ENCODE assay signal across 1 cellular context in the genomic region with DNA sequence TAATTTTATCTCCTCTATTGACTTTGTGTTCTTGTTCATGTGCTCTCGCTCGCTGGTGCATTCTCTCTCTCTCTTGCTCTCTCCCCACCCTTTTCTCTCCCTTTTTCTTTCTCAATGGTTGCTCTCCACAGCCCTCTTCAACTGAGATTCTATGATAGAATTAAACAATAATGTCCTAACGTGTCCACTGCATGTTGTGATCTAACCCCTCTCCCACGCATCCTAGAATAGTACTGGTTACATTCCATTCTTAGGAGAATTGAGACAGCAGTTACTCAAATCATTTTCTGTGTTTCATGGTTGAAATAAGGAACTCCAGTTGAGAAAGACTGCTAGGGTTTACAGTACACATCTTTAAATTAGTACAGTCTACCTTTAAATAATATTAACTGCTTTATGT.
TF ChIP-seq lines count a peak whose summit lies in the region.

No MANE protein-coding gene starts in this region.

TF ChIP-seq in HepG2, 621 proteins besides CTCF, POLR2A, EP300 and RAD21 (continued from another document):
- TF ChIP-seq, protein P1, sequence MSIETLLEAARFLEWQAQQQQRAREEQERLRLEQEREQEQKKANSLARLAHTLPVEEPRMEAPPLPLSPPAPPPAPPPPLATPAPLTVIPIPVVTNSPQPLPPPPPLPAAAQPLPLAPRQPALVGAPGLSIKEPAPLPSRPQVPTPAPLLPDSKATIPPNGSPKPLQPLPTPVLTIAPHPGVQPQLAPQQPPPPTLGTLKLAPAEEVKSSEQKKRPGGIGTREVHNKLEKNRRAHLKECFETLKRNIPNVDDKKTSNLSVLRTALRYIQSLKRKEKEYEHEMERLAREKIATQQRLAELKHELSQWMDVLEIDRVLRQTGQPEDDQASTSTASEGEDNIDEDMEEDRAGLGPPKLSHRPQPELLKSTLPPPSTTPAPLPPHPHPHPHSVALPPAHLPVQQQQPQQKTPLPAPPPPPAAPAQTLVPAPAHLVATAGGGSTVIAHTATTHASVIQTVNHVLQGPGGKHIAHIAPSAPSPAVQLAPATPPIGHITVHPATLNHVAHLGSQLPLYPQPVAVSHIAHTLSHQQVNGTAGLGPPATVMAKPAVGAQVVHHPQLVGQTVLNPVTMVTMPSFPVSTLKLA (IDR thresholded peaks at IDR 0.05): no peak
- TF ChIP-seq NCOA5 (CRISPR knock-in tag; IDR thresholded peaks at IDR 0.05) (no peak), ZNF383 (CRISPR knock-in tag; IDR thresholded peaks at IDR 0.05; ENCODE audit: borderline replicate concordance) (no peak), ATRX (CRISPR knock-in tag; IDR thresholded peaks at IDR 0.05; ENCODE audit: borderline replicate concordance) (no peak), RFXAP (CRISPR knock-in tag; IDR thresholded peaks at IDR 0.05; ENCODE audit: borderline replicate concordance) (no peak), ZNF207 (IDR thresholded peaks at IDR 0.05; ENCODE audit: borderline replicate concordance) (no peak), ZNF136 (CRISPR knock-in tag; IDR thresholded peaks at IDR 0.05; ENCODE audit: low read depth) (no peak), ZNF350 (CRISPR knock-in tag; IDR thresholded peaks at IDR 0.05; ENCODE audit: borderline replicate concordance, low read depth) (no peak), HES4 (CRISPR knock-in tag; IDR thresholded peaks at IDR 0.05; ENCODE audit: borderline replicate concordance) (no peak), HNF4A (CRISPR knock-in tag; IDR thresholded peaks at IDR 0.05) (no peak), FLYWCH1 (CRISPR knock-in tag; IDR thresholded peaks at IDR 0.05) (no peak), ZNF547 (CRISPR knock-in tag; IDR thresholded peaks at IDR 0.05) (no peak), ZFP41 (CRISPR knock-in tag; IDR thresholded peaks at IDR 0.05; ENCODE audit: borderline replicate concordance) (no peak)
- TF ChIP-seq, protein P2, sequence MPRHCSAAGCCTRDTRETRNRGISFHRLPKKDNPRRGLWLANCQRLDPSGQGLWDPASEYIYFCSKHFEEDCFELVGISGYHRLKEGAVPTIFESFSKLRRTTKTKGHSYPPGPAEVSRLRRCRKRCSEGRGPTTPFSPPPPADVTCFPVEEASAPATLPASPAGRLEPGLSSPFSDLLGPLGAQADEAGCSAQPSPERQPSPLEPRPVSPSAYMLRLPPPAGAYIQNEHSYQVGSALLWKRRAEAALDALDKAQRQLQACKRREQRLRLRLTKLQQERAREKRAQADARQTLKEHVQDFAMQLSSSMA (CRISPR knock-in tag; IDR thresholded peaks at IDR 0.05): no peak
- TF ChIP-seq, protein P3, sequence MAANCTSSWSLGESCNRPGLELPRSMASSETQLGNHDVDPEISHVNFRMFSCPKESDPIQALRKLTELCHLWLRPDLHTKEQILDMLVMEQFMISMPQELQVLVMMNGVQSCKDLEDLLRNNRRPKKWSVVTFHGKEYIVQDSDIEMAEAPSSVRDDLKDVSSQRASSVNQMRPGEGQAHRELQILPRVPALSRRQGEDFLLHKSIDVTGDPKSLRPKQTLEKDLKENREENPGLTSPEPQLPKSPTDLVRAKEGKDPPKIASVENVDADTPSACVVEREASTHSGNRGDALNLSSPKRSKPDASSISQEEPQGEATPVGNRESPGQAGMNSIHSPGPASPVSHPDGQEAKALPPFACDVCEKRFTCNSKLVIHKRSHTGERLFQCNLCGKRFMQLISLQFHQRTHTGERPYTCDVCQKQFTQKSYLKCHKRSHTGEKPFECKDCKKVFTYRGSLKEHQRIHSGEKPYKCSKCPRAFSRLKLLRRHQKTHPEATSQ (CRISPR knock-in tag; IDR thresholded peaks at IDR 0.05; ENCODE audit: borderline replicate concordance): no peak
- TF ChIP-seq, protein P4, sequence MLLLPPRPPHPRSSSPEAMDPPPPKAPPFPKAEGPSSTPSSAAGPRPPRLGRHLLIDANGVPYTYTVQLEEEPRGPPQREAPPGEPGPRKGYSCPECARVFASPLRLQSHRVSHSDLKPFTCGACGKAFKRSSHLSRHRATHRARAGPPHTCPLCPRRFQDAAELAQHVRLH (CRISPR knock-in tag; IDR thresholded peaks at IDR 0.05; ENCODE audit: borderline replicate concordance, low read depth): no peak
